8 cellular contexts compared by ENCODE assay signal in genomic region chr11:32090774-32091370, GRCh38. TPM values are rescaled to one million over a fixed set of nuclear protein-coding genes. Genes with fewer than 3 reads are reported as not detected.
DNase-seq lines count a peak whose midpoint lies in the region; ATAC-seq and TF ChIP-seq lines count a peak whose summit lies in the region.

RCN1 (plus strand) TSS chr11:32091074; CDS start chr11:32091197, 123 bp downstream.

- H3K27me3 Mint-ChIP-seq in endodermal cell (ENCODE audit: insufficient read depth), result peaks cover 19% of the 10 kb centered on the region

- H2BK12ac ChIP-seq in mesenchymal stem cell (ENCODE audit: low read length in 2 of 2), result peak within 1 kb of the TSS in 1 of 2 experiments; percentile 65

- peaks cover 6% of the 10 kb centered on the region for H3K36me3 ChIP-seq in A673 (ENCODE audit: insufficient read depth, low read length, poor library complexity, severe bottlenecking)
- no peaks in the 10 kb centered on the region for H3K36me3 ChIP-seq in endodermal cell (ENCODE audit: control insufficient read depth, insufficient read depth, low read length)
- H3K36me3 ChIP-seq in mesenchymal stem cell (ENCODE audit: control insufficient read depth in 1 of 2, insufficient read depth in 2 of 2, low read depth in 1 of 2, low read length in 2 of 2), result no peaks in the 10 kb centered on the region

- peak within 1 kb of the TSS; percentile 51 to 57 for H3K23ac ChIP-seq in mesenchymal stem cell (ENCODE audit: low read length in 2 of 2)

- CTCF ChIA-PET in A673 (lab: Charles Lee), result no interaction called here

- peak within 1 kb of the TSS; percentile 88 to 96 for H3K4ac ChIP-seq in mesenchymal stem cell (ENCODE audit: low read depth in 1 of 2, low read length in 2 of 2)

- H2BK120ac ChIP-seq in mesenchymal stem cell (ENCODE audit: low read depth, low read length), result peak within 1 kb of the TSS; percentile 50

- H3K4me1 Mint-ChIP-seq in endodermal cell, result peaks cover 25% of the 10 kb centered on the region

- no TSS peak for BruUV-seq in A673 (replicated peaks; lab: Mats Ljungman, UMichigan)

- H3K4me3 Mint-ChIP-seq in endodermal cell, result peak within 1 kb of the TSS; percentile 76

- H3K27ac ChIP-seq in A673 (ENCODE audit: low read depth, low read length, poor library complexity, severe bottlenecking), result peak within 1 kb of the TSS; percentile 94
- H3K27ac ChIP-seq in endodermal cell (ENCODE audit: low read depth, low read length), result peak within 1 kb of the TSS; percentile 93
- H3K27ac ChIP-seq in mesenchymal stem cell (ENCODE audit: low read length, poor library complexity, severe bottlenecking), result peak within 1 kb of the TSS; percentile 90

- H3K4me1 ChIP-seq in A673 (ENCODE audit: insufficient read depth, low read length, poor library complexity, severe bottlenecking) (peaks cover 40% of the 10 kb centered on the region), endodermal cell (ENCODE audit: control insufficient read depth, insufficient read depth, low read length) (no peaks in the 10 kb centered on the region), mesenchymal stem cell (ENCODE audit: control insufficient read depth, insufficient read depth, low read depth, low read length) (peaks cover 22% of the 10 kb centered on the region)

- H3K27me3 ChIP-seq in A673 (replicated peaks; ENCODE audit: insufficient read depth, low read depth, low read length, poor library complexity), result no peaks in the 10 kb centered on the region
- peaks cover 11% of the 10 kb centered on the region for H3K27me3 ChIP-seq in endodermal cell (ENCODE audit: control insufficient read depth, insufficient read depth, low read length, poor library complexity, severe bottlenecking)
- no peaks in the 10 kb centered on the region for H3K27me3 ChIP-seq in mesenchymal stem cell (ENCODE audit: control insufficient read depth in 1 of 2, insufficient read depth in 1 of 2, low read length in 2 of 2)

- H2AFZ ChIP-seq in mesenchymal stem cell (ENCODE audit: low read depth, low read length), result no peak within 1 kb of the TSS

- peak within 1 kb of the TSS; percentile 73 for H2BK15ac ChIP-seq in mesenchymal stem cell (ENCODE audit: low read depth, poor library complexity, severe bottlenecking)

- TF ChIP-seq CTCF in A673 (conservative IDR thresholded peaks at IDR 0.05; ENCODE audit: low read depth, low read length), result no peak
- TF ChIP-seq CTCF in endodermal cell (conservative IDR thresholded peaks at IDR 0.05), result no peak

- peak within 1 kb of the TSS in 1 of 2 experiments; percentile 78 for H3K14ac ChIP-seq in mesenchymal stem cell (ENCODE audit: low read length in 2 of 2)

- H3K4me3 ChIP-seq in A673 (ENCODE audit: low read depth, low read length, poor library complexity, severe bottlenecking) (peak within 1 kb of the TSS; percentile 66), endodermal cell (ENCODE audit: low read length) (peak within 1 kb of the TSS; percentile 90), mesenchymal stem cell (ENCODE audit: insufficient read depth in 1 of 2, low read depth in 1 of 2, low read length in 2 of 2) (peak within 1 kb of the TSS; percentile 76 to 82)

- H4K8ac ChIP-seq in mesenchymal stem cell (ENCODE audit: low read length), result peak within 1 kb of the TSS; percentile 90

- peak within 1 kb of the TSS; percentile 14 for H2AK5ac ChIP-seq in mesenchymal stem cell (ENCODE audit: low read length, severe bottlenecking)

- peak within 1 kb of the TSS; percentile 64 for H3K4me2 ChIP-seq in mesenchymal stem cell (ENCODE audit: low read length, poor library complexity, severe bottlenecking)

- peak; percentile 19 for ATAC-seq in GM18508 (IDR thresholded peaks at IDR 0.05; ENCODE audit: insufficient read depth, unreplicated experiment)
- ATAC-seq in HG02970 (IDR thresholded peaks at IDR 0.05; ENCODE audit: low FRiP score, unreplicated experiment), result peak; percentile 31

- peak within 1 kb of the TSS; percentile 95 for H3K27ac Mint-ChIP-seq in endodermal cell

- peaks cover 2% of the 10 kb centered on the region for H3K79me1 ChIP-seq in mesenchymal stem cell (replicated peaks; ENCODE audit: low read length, poor library complexity, severe bottlenecking)

- WGBS in endodermal cell (ENCODE audit: insufficient coverage in 1 of 2, insufficient read length in 1 of 2), 2 experiments, result 0% methylated on average over 6 to 62 of the region's 69 CpGs
- WGBS in mesenchymal stem cell, result 1% methylated on average over 22 of the region's 69 CpGs

- H3K9ac ChIP-seq in endodermal cell (ENCODE audit: extremely low read depth, low read length, poor library complexity, severe bottlenecking) (peak within 1 kb of the TSS; percentile 84), mesenchymal stem cell (ENCODE audit: low read length) (peak within 1 kb of the TSS; percentile 94)

- POLR2A ChIA-PET in A673 (lab: Charles Lee; ENCODE audit: low non-redundant PET), result interaction anchor here (0.7 kb wide), 1 partner anchor 27 kb away, joined by 4 read pairs; no protein-coding TSS in a partner anchor

- H3K36me3 Mint-ChIP-seq in endodermal cell (ENCODE audit: low read depth), result peaks cover 13% of the 10 kb centered on the region

- peak within 1 kb of the TSS; percentile 88 to 95 for H3K18ac ChIP-seq in mesenchymal stem cell (ENCODE audit: low read depth in 1 of 2, low read length in 2 of 2)

- DNase-seq in A673 (ENCODE audit: low spot score) (peak; percentile 98), NCI-H446 treated with DMSO at 0.1 percent for 48 hours (lab: John Stamatoyannopoulos, UW) (peak; percentile 60), endodermal cell (peak; percentile 95), mesenchymal stem cell (peak; percentile 91)
- DNase-seq in activated CD8-positive, alpha-beta memory T cell treated with anti-CD3 and anti-CD28 coated beads for 4 hours (ENCODE audit: low read depth in 2 of 2), result peak; percentile 2 to 12
- DNase-seq in stimulated activated CD8-positive, alpha-beta memory T cell treated with anti-CD3 and anti-CD28 coated beads, Interleukin-4, amount 100 ng/mL, for 24 hours (ENCODE audit: low read depth), result peak; percentile 38

- peak within 1 kb of the TSS; percentile 86 for H2BK5ac ChIP-seq in mesenchymal stem cell (ENCODE audit: low read depth, low read length, poor library complexity, severe bottlenecking)

- H3K9me3 ChIP-seq in A673 (ENCODE audit: low read depth, low read length, poor library complexity, severe bottlenecking) (no peaks in the 10 kb centered on the region), endodermal cell (ENCODE audit: control insufficient read depth, low read length) (no peaks in the 10 kb centered on the region), mesenchymal stem cell (ENCODE audit: control insufficient read depth, low read length) (no peaks in the 10 kb centered on the region)

- intact Hi-C loops in A673 (cut with micrococcal nuclease; ENCODE audit: unreplicated experiment), result loop anchor here (5.0 kb wide), 1 partner anchor 279 kb away; the partner anchor contains the start of gene PAX6

- H4K91ac ChIP-seq in mesenchymal stem cell (ENCODE audit: low read length), result peak within 1 kb of the TSS; percentile 87

- no peaks in the 10 kb centered on the region for H3K9me3 Mint-ChIP-seq in endodermal cell

RNA-seq across cellular contexts. Expression of gene RCN1, which starts in this region (rescaled TPM):
- total RNA-seq in A673 (2021) (412 and 413 TPM in 2 replicates), endodermal cell (100 to 1,000 TPM in 1 of 2 donors, 10 to 100 TPM in 1; 99.5 to 136 TPM)
- polyA plus RNA-seq in endodermal cell (2013, experiment 1 of 2), result 204 TPM
- polyA plus RNA-seq in endodermal cell (2013, experiment 2 of 2), result 183 TPM
- polyA plus RNA-seq in mesenchymal stem cell (2013, experiment 1 of 2), result 505 TPM
- polyA plus RNA-seq in mesenchymal stem cell (2013, experiment 2 of 2), result 505 TPM

Comparison
In these comparisons a context has a peak if more than half of its experiments do, and no peak if none do; other contexts are left out.
1. Peak in every context shown above with its lines: DNase-seq, ATAC-seq, H3K4me3 ChIP-seq and H3K27ac ChIP-seq.
2. DNase-seq: peak in every context shown above with its lines; median percentile 98 in A673; 95 in endodermal cell; 91 in mesenchymal stem cell; 60 in NCI-H446 treated with DMSO at 0.1 percent for 48 hours; 38 in stimulated activated CD8-positive, alpha-beta memory T cell treated with anti-CD3 and anti-CD28 coated beads, Interleukin-4, amount 100 ng/mL, for 24 hours; 7 in activated CD8-positive, alpha-beta memory T cell treated with anti-CD3 and anti-CD28 coated beads for 4 hours.